ENCODE assay signal across 14 cellular contexts in the genomic region with DNA sequence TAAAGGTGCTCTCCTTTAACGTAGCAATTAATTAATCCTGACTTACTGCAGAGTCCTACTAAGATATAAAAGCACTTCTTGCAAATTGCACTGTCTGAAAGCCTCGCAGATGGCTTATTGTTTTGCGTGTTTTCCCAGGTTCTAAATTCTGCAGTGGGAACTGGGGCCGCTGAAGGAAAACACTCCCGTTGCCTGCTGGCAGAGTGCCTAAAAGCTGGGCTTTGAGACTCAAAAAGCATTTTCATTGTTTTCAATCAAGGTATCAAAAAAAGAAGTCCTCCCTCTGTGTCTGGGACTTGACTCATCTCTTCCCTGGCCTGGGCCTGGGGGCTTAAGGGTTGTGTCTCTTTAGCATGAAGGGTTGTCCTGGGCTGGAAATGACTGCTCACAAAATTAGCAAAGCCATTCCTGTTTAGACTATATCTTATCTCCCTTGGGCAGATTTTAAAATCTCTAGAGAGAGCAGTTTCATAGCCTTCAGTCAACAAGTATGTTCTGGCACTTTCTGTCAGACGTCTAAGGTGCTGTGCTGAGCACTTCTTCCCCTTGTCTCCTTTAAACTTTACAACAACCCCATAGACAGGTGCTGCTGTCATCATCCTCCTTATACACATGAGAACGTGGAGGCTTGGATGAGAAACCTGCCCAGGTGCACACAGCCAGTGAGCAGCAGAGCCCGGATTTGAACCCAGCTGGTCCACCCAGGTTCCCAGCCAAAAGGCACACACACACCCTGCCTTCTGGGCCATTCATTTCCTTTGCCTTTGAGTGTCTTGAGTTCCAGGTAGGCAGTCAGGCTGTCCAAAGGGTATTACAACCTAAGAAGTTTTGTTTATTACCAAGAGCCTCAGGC. TPM values are rescaled to one million over a fixed set of nuclear protein-coding genes. Genes with fewer than 3 reads are reported as not detected.
DNase-seq lines count a peak whose midpoint lies in the region; ATAC-seq, FAIRE-seq and TF ChIP-seq lines count a peak whose summit lies in the region.
"Had no signal": no experiment of that assay in that cellular context is flagged by ENCODE, and none has a peak within 500 bp of the region (broad histone marks: within the 10 kb centered on the region; RNA-seq: fewer than 3 reads in every experiment).

No MANE protein-coding gene starts in this region.

- H3K4me3 ChIP-seq in A673 (ENCODE audit: low read depth, low read length, poor library complexity, severe bottlenecking) (no peak overlapping the region), MM.1S (ENCODE audit: low read length) (no peak overlapping the region), K562 (no peak overlapping the region)

- ATAC-seq in K562 (peak; percentile 52; the same call in 2 of the 3 replicates), GM18502 (IDR thresholded peaks at IDR 0.05; ENCODE audit: poor library complexity, unreplicated experiment) (no peak), WTC11 (no peak)
- ATAC-seq: esophagus mucosa had no signal

- H3K27ac Mint-ChIP-seq in WTC11 = no peak overlapping the region

- H3K27me3 ChIP-seq in A673 (replicated peaks; ENCODE audit: insufficient read depth, low read depth, low read length, poor library complexity) = no peaks in the 10 kb centered on the region
- no peaks in the 10 kb centered on the region for H3K27me3 ChIP-seq in MM.1S (replicated peaks; ENCODE audit: insufficient read depth, low read length)
- H3K27me3 ChIP-seq in K562 (ENCODE audit: control insufficient read depth in 2 of 2, insufficient read depth in 2 of 2, low read length in 2 of 2) = no peaks in the 10 kb centered on the region

- H3K79me2 ChIP-seq in MM.1S (ENCODE audit: low read length) (peaks cover 97% of the 10 kb centered on the region), K562 (ENCODE audit: control insufficient read depth, insufficient read depth, low read length) (no peaks in the 10 kb centered on the region)

- 31% methylated on average over 8 of the region's 8 CpGs for WGBS in K562 (ENCODE audit: insufficient coverage, low coverage, missing lambda C conversion rate)

- no peaks in the 10 kb centered on the region; the same call in 1 of the 2 replicates for H4K20me1 ChIP-seq in MM.1S (ENCODE audit: insufficient read depth, low read length)
- H4K20me1 ChIP-seq in K562 (replicated peaks; ENCODE audit: control insufficient read depth, insufficient read depth, low read length) = no peaks in the 10 kb centered on the region

- no peak overlapping the region for H3K4me2 ChIP-seq in MM.1S (ENCODE audit: low read depth, low read length)
- no peak overlapping the region for H3K4me2 ChIP-seq in K562 (ENCODE audit: insufficient read depth, low read length)
- H3K4me2 ChIP-seq: KMS-11 had no signal

- peaks cover 15% of the 10 kb centered on the region for H3K4me1 ChIP-seq in A673 (ENCODE audit: insufficient read depth, low read length, poor library complexity, severe bottlenecking)
- no peaks in the 10 kb centered on the region for H3K4me1 ChIP-seq in MM.1S (ENCODE audit: low read length)
- H3K4me1 ChIP-seq in K562 (replicated peaks in 1 of 2; ENCODE audit: control insufficient read depth in 2 of 2, insufficient read depth in 2 of 2, low read length in 2 of 2) = no peaks in the 10 kb centered on the region

- POLR2A ChIA-PET in A673 (lab: Charles Lee; ENCODE audit: low non-redundant PET) (no interaction called here), K562 (lab: Yijun Ruan, JAX) (no interaction called here), WTC11 (lab: Charles Lee) (no interaction called here)

- no TSS peak for BruUV-seq in A673 (replicated peaks; lab: Mats Ljungman, UMichigan)
- no TSS peak for BruUV-seq in K562 (replicated peaks; lab: Mats Ljungman, UMichigan)

- H3K9ac ChIP-seq in MM.1S (ENCODE audit: low read length) = no peak overlapping the region
- no peak overlapping the region for H3K9ac ChIP-seq in K562 (ENCODE audit: insufficient read depth in 1 of 2, low read depth in 2 of 2, low read length in 2 of 2)
- H3K9ac ChIP-seq: KMS-11 had no signal

- no peaks in the 10 kb centered on the region for H3K27me3 Mint-ChIP-seq in WTC11 (ENCODE audit: low read depth)

- in situ Hi-C loops in K562 (cut with MboI) = no loop called here

- CTCF ChIA-PET in A673 (lab: Charles Lee) (no interaction called here), K562 (lab: Yijun Ruan, JAX; ENCODE audit: low intra/inter-chr PET ratio) (no interaction called here), WTC11 (lab: Charles Lee) (no interaction called here)

- no peaks in the 10 kb centered on the region for H3K9me2 ChIP-seq in MM.1S (replicated peaks; ENCODE audit: insufficient read depth, low read length)

- peaks cover 12% of the 10 kb centered on the region for H3K36me3 ChIP-seq in A673 (ENCODE audit: insufficient read depth, low read length, poor library complexity, severe bottlenecking)
- H3K36me3 ChIP-seq in MM.1S (replicated peaks; ENCODE audit: insufficient read depth, low read length) = peaks cover 2% of the 10 kb centered on the region; the same call in 1 of the 2 replicates
- H3K36me3 ChIP-seq in K562 (ENCODE audit: control insufficient read depth, insufficient read depth, low read length) = no peaks in the 10 kb centered on the region

- no peaks in the 10 kb centered on the region for H3K9me1 ChIP-seq in K562 (ENCODE audit: control insufficient read depth, insufficient read depth, low read length)

- intact Hi-C loops in A673 (cut with micrococcal nuclease; ENCODE audit: unreplicated experiment) = no loop called here
- intact Hi-C loops in K562 (cut with micrococcal nuclease) = no loop called here

- H3K9me3 ChIP-seq in A673 (ENCODE audit: low read depth, low read length, poor library complexity, severe bottlenecking) (no peaks in the 10 kb centered on the region), MM.1S (replicated peaks; ENCODE audit: insufficient read depth, low read length) (no peaks in the 10 kb centered on the region), K562 (replicated peaks; ENCODE audit: control insufficient read depth, insufficient read depth, low read depth, low read length) (no peaks in the 10 kb centered on the region)

- no peaks in the 10 kb centered on the region for H3F3A ChIP-seq in MM.1S (ENCODE audit: insufficient read depth, low read length)

- peaks cover 5% of the 10 kb centered on the region; the same call in 1 of the 2 replicates for H3K4me1 Mint-ChIP-seq in WTC11
- H3K4me1 Mint-ChIP-seq: nephron progenitor cell had no signal

- no peak overlapping the region for H3K4me3 Mint-ChIP-seq in WTC11
- H3K4me3 Mint-ChIP-seq: nephron progenitor cell had no signal

- DNase-seq in A673 (ENCODE audit: low spot score) (peak; percentile 40), MM.1S (peak; percentile 27), K562 (ENCODE audit: extremely low read depth in 1 of 4, low spot score in 3 of 4) (no peak), left kidney (ENCODE audit: low read depth, low spot score) (peak; percentile 36), NCI-H82 treated with DMSO at 0.1 percent for 48 hours (lab: John Stamatoyannopoulos, UW; ENCODE audit: unreplicated experiment) (no peak), SIG-M5 treated with dmso at 0.1 percent for 504 hours (lab: John Stamatoyannopoulos, UW; ENCODE audit: unreplicated experiment) (no peak), WTC11 (ENCODE audit: low spot score) (no peak)
- DNase-seq: HCEC 1CT; NCI-H774; nephron progenitor cell; stimulated activated naive CD4-positive, alpha-beta T cell had no signal

- no peak for TF ChIP-seq EP300 in K562 (IDR thresholded peaks at IDR 0.05; ENCODE audit: low read length)

- TF ChIP-seq CTCF in A673 (conservative IDR thresholded peaks at IDR 0.05; ENCODE audit: low read depth, low read length) (no peak), MM.1S (IDR thresholded peaks at IDR 0.05; ENCODE audit: low read length) (no peak), K562 (IDR thresholded peaks at IDR 0.05 in 2 of 3, conservative IDR thresholded peaks at IDR 0.05 in 1 of 3; ENCODE audit: insufficient read depth in 2 of 3, low read depth in 1 of 3, low read length in 3 of 3) (no peak), WTC11 (IDR thresholded peaks at IDR 0.05) (no peak)

- TF ChIP-seq POLR2A in K562 (conservative IDR thresholded peaks at IDR 0.05) = no peak

- H3K36me3 Mint-ChIP-seq in WTC11 = peaks cover 5% of the 10 kb centered on the region; the same call in 1 of the 2 replicates

- no peak for TF ChIP-seq RAD21 in K562 (CRISPR knock-in tag; conservative IDR thresholded peaks at IDR 0.05 in 1 of 2, IDR thresholded peaks at IDR 0.05 in 1 of 2)

- FAIRE-seq in K562 (lab: Jason Lieb, UNC) = no peak

- H3K9me3 Mint-ChIP-seq in WTC11 = no peaks in the 10 kb centered on the region
- H3K9me3 Mint-ChIP-seq: nephron progenitor cell had no signal

- H2AFZ ChIP-seq in MM.1S (ENCODE audit: low read length) (no peak overlapping the region), K562 (ENCODE audit: low read depth, low read length) (no peak overlapping the region)

- peak overlapping the region; percentile 12 for H3K27ac ChIP-seq in A673 (ENCODE audit: low read depth, low read length, poor library complexity, severe bottlenecking)
- no peak overlapping the region; the same call in 1 of the 2 replicates for H3K27ac ChIP-seq in MM.1S (ENCODE audit: low read length)
- H3K27ac ChIP-seq in K562 (ENCODE audit: extremely low read depth, low read depth, low read length) = no peak overlapping the region
- H3K27ac ChIP-seq: KMS-11 had no signal

TF ChIP-seq in K562, 482 proteins besides CTCF, POLR2A, EP300 and RAD21 (continues in another document):
- no peak for TF ChIP-seq SREBF1 (IDR thresholded peaks at IDR 0.05; ENCODE audit: borderline replicate concordance, low read depth, low read length)
- TF ChIP-seq ZNF184 (CRISPR knock-in tag; IDR thresholded peaks at IDR 0.05) = no peak

TF ChIP-seq in WTC11, 78 proteins besides CTCF, POLR2A, EP300 and RAD21 (continues in another document):
- no peak for TF ChIP-seq SMAD4 (CRISPR knock-in tag; IDR thresholded peaks at IDR 0.05)
- no peak for TF ChIP-seq SP1 (CRISPR knock-in tag; conservative IDR thresholded peaks at IDR 0.05)

RNA-seq across cellular contexts. Expression of gene ELK3, which starts 31.1 kb away (rescaled TPM):
- total RNA-seq in A673 (2021) (55.2 and 62.1 TPM in 2 replicates), K562 (2014; rRNA removed) (2.0 and 3.3 TPM in 2 replicates), K562 (2014; rRNA removed; fragmentation: Illumina TruSeq; extraction: Trizol) (3.2 TPM in 2 replicates), K562 (2015; rRNA removed; fragmentation: Illumina TruSeq; extraction: Trizol) (2.9 and 3.8 TPM in 2 replicates), K562 (2021) (5.5 and 6.3 TPM in 2 replicates), WTC11 (2021) (14.7 to 16.5 TPM (median 14.9 TPM) in 3 replicates)
- total RNA-seq in K562 (2011; cell fraction: chromatin; rRNA removed; ENCODE audit: low replicate concordance) = 2.0 and 2.1 TPM in 2 replicates
- 0.79 and 1.0 TPM in 2 replicates for total RNA-seq in K562 (2011; cell fraction: nucleolus; rRNA removed)
- total RNA-seq in K562 (2011; cell fraction: nucleoplasm; rRNA removed) = 1.1 and 1.7 TPM in 2 replicates
- polyA plus RNA-seq in K562 (2011; rRNA removed) (0.70 and 1.5 TPM in 2 replicates), K562 (2014; fragmentation: Illumina TruSeq; extraction: Trizol) (4.7 and 5.1 TPM in 2 replicates), K562 (2014; fragmentation: Nextera tagmentation; extraction: Ambion mirVana) (1 to 10 TPM; 1.6 to 1.7 TPM), K562 (2014; rRNA removed) (2.9 and 3.1 TPM in 2 replicates)
- 0.80 and 2.0 TPM in 2 replicates for polyA plus RNA-seq in K562 (2011; cell fraction: cytosol; rRNA removed)
- polyA plus RNA-seq in K562 (2011; cell fraction: nucleus; rRNA removed) = 0.25 and 1.3 TPM in 2 replicates
- 4.1 and 5.0 TPM in 2 replicates for polyA plus RNA-seq in K562 (2012)
- polyA minus RNA-seq in K562 (2011; rRNA and poly(A)+ RNA removed) = 0.75 and 1.1 TPM in 2 replicates
- 1.5 and 2.0 TPM in 2 replicates for polyA minus RNA-seq in K562 (2011; cell fraction: cytosol; rRNA and poly(A)+ RNA removed)
- polyA minus RNA-seq in K562 (2011; cell fraction: nucleus; rRNA and poly(A)+ RNA removed) = 0.67 and 0.81 TPM in 2 replicates

Comparison
In these comparisons a context has a peak if more than half of its experiments do, and no peak if none do; other contexts are left out.
1. DNase-seq: peak in A673 (single experiment), MM.1S (single experiment) and left kidney (single experiment); none in K562 (0 of 4), NCI-H82 treated with DMSO at 0.1 percent for 48 hours (single experiment), SIG-M5 treated with dmso at 0.1 percent for 504 hours (single experiment) and WTC11 (single experiment).